In genomic region chr7:20197837-20198236, GRCh38 we compare ENCODE assay signal across 9 cellular contexts. TPM values are rescaled to one million over a fixed set of nuclear protein-coding genes. Genes with fewer than 3 reads are reported as not detected.
DNase-seq lines count a peak whose midpoint lies in the region; ATAC-seq and TF ChIP-seq lines count a peak whose summit lies in the region.
"Had no signal": no experiment of that assay in that cellular context is flagged by ENCODE, and none has a peak within 500 bp of the region (broad histone marks: within the 10 kb centered on the region; RNA-seq: fewer than 3 reads in every experiment).

No MANE protein-coding gene starts in this region.

- no peak overlapping the region for H3K4me2 ChIP-seq in PC-3 (ENCODE audit: low read length)

- no TSS peak for BruUV-seq in PC-3 (replicated peaks; lab: Mats Ljungman, UMichigan)

- H3K79me2 ChIP-seq in PC-3 (ENCODE audit: low read length) = peaks cover 7% of the 10 kb centered on the region; the same call in 1 of the 2 replicates

- no peaks in the 10 kb centered on the region for H3K9me3 Mint-ChIP-seq in activated CD8-positive, alpha-beta T cell treated with anti-CD3 and anti-CD28 coated beads for 36 hours
- no peaks in the 10 kb centered on the region for H3K9me3 Mint-ChIP-seq in activated CD8-positive, alpha-beta T cell treated with anti-CD3 and anti-CD28 coated beads, Interleukin-2, amount 10 ng/mL, durations not matched to agents 7 days and 5 days (ENCODE audit: insufficient read depth)

- H3K36me3 ChIP-seq in PC-3 (ENCODE audit: low read depth, low read length) = no peaks in the 10 kb centered on the region
- H3K36me3 ChIP-seq in testis (ENCODE audit: low read depth, missing control alignments) = no peaks in the 10 kb centered on the region

- H3F3A ChIP-seq in PC-3 (ENCODE audit: low read length, unreplicated experiment) = no peaks in the 10 kb centered on the region

- H3K4me1 Mint-ChIP-seq in activated CD8-positive, alpha-beta T cell treated with anti-CD3 and anti-CD28 coated beads for 36 hours (ENCODE audit: low read depth) = peaks cover 4% of the 10 kb centered on the region
- peaks cover 4% of the 10 kb centered on the region for H3K4me1 Mint-ChIP-seq in activated CD8-positive, alpha-beta T cell treated with anti-CD3 and anti-CD28 coated beads, Interleukin-2, amount 10 ng/mL, durations not matched to agents 7 days and 5 days (ENCODE audit: low read depth)

- no peak for TF ChIP-seq POLR2A in testis (IDR thresholded peaks at IDR 0.05)

- CTCF ChIA-PET in activated CD8-positive, alpha-beta T cell treated with anti-CD3 and anti-CD28 coated beads for 36 hours (lab: Charles Lee) = no interaction called here
- CTCF ChIA-PET in activated CD8-positive, alpha-beta T cell treated with anti-CD3 and anti-CD28 coated beads, Interleukin-2, amount 10 ng/mL, durations not matched to agents 7 days and 5 days (lab: Charles Lee) = no interaction called here
- CTCF ChIA-PET in PC-3 (lab: Charles Lee) = no interaction called here

- H3K27ac ChIP-seq in PC-3 (ENCODE audit: low read length) (no peak overlapping the region), testis (peak overlapping the region; percentile 18 to 28)

- TF ChIP-seq CTCF in activated CD8-positive, alpha-beta T cell treated with anti-CD3 and anti-CD28 coated beads for 36 hours (IDR thresholded peaks at IDR 0.05) = peak; percentile 35
- TF ChIP-seq CTCF in PC-3 (conservative IDR thresholded peaks at IDR 0.05; ENCODE audit: low read depth, low read length) (peak; percentile 56), fibroblast of the aortic adventitia (IDR thresholded peaks at IDR 0.05; ENCODE audit: insufficient read depth, low read length) (peak; percentile 47), testis (IDR thresholded peaks at IDR 0.05) (peak in 1 of 3 experiments; percentile 42)

- intact Hi-C loops in activated CD8-positive, alpha-beta T cell treated with anti-CD3 and anti-CD28 coated beads for 36 hours (cut with micrococcal nuclease) = no loop called here
- intact Hi-C loops in PC-3 (cut with micrococcal nuclease) (loop anchor here (5.0 kb wide), 1 partner anchor 204 kb away; no protein-coding TSS in a partner anchor), testis (cut with DNase I; ENCODE audit: low total_unique reads) (no loop called here)

- no peak overlapping the region for H3K4me3 Mint-ChIP-seq in activated CD8-positive, alpha-beta T cell treated with anti-CD3 and anti-CD28 coated beads for 36 hours
- no peak overlapping the region for H3K4me3 Mint-ChIP-seq in activated CD8-positive, alpha-beta T cell treated with anti-CD3 and anti-CD28 coated beads, Interleukin-2, amount 10 ng/mL, durations not matched to agents 7 days and 5 days
- H3K4me3 Mint-ChIP-seq: naive thymus-derived CD4-positive, alpha-beta T cell had no signal

- no peaks in the 10 kb centered on the region for H3K9me2 ChIP-seq in PC-3 (replicated peaks; ENCODE audit: low read length)

- H3K9me3 ChIP-seq in PC-3 (ENCODE audit: low read length) (no peaks in the 10 kb centered on the region), testis (no peaks in the 10 kb centered on the region)

- no peaks in the 10 kb centered on the region for H3K27me3 Mint-ChIP-seq in activated CD8-positive, alpha-beta T cell treated with anti-CD3 and anti-CD28 coated beads for 36 hours
- no peaks in the 10 kb centered on the region for H3K27me3 Mint-ChIP-seq in activated CD8-positive, alpha-beta T cell treated with anti-CD3 and anti-CD28 coated beads, Interleukin-2, amount 10 ng/mL, durations not matched to agents 7 days and 5 days (ENCODE audit: low read depth)
- H3K27me3 Mint-ChIP-seq: naive thymus-derived CD4-positive, alpha-beta T cell had no signal

- no peak overlapping the region for H3K27ac Mint-ChIP-seq in activated CD8-positive, alpha-beta T cell treated with anti-CD3 and anti-CD28 coated beads for 36 hours
- no peak overlapping the region for H3K27ac Mint-ChIP-seq in activated CD8-positive, alpha-beta T cell treated with anti-CD3 and anti-CD28 coated beads, Interleukin-2, amount 10 ng/mL, durations not matched to agents 7 days and 5 days

- H4K20me1 ChIP-seq in PC-3 (ENCODE audit: low read length) = no peaks in the 10 kb centered on the region

- no peak overlapping the region for H3K4me3 ChIP-seq in PC-3 (ENCODE audit: low read length)
- H3K4me3 ChIP-seq in fibroblast of the aortic adventitia (ENCODE audit: low read depth, low read length) = no peak overlapping the region
- no peak overlapping the region for H3K4me3 ChIP-seq in testis

- DNase-seq in activated CD8-positive, alpha-beta T cell treated with anti-CD3 and anti-CD28 coated beads for 36 hours = peak; percentile 8
- no peak for DNase-seq in activated CD8-positive, alpha-beta T cell treated with anti-CD3 and anti-CD28 coated beads, Interleukin-2, amount 10 ng/mL, durations not matched to agents 7 days and 5 days
- DNase-seq in PC-3 = peak; percentile 19
- peak; percentile 42 for DNase-seq in fibroblast of the aortic adventitia (ENCODE audit: low read depth)
- no peak for DNase-seq in testis
- DNase-seq in NCI-H2227 (lab: John Stamatoyannopoulos, UW; ENCODE audit: unreplicated experiment) = no peak
- DNase-seq in EL = no peak
- DNase-seq in SIG-M5 (lab: John Stamatoyannopoulos, UW) = no peak
- DNase-seq: naive thymus-derived CD4-positive, alpha-beta T cell had no signal

- H3K4me1 ChIP-seq in PC-3 (ENCODE audit: insufficient read depth, low read length) = peaks cover 42% of the 10 kb centered on the region
- H3K4me1 ChIP-seq in testis = peaks cover 7% of the 10 kb centered on the region

- H2AFZ ChIP-seq in PC-3 (ENCODE audit: low read length) = no peak overlapping the region

- POLR2A ChIA-PET in activated CD8-positive, alpha-beta T cell treated with anti-CD3 and anti-CD28 coated beads for 36 hours (lab: Charles Lee) = no interaction called here
- POLR2A ChIA-PET in activated CD8-positive, alpha-beta T cell treated with anti-CD3 and anti-CD28 coated beads, Interleukin-2, amount 10 ng/mL, durations not matched to agents 7 days and 5 days (lab: Charles Lee) = no interaction called here
- POLR2A ChIA-PET in PC-3 (lab: Charles Lee; ENCODE audit: unreplicated experiment) = no interaction called here

- H3K36me3 Mint-ChIP-seq in activated CD8-positive, alpha-beta T cell treated with anti-CD3 and anti-CD28 coated beads for 36 hours (ENCODE audit: low read depth) = no peaks in the 10 kb centered on the region
- no peaks in the 10 kb centered on the region for H3K36me3 Mint-ChIP-seq in activated CD8-positive, alpha-beta T cell treated with anti-CD3 and anti-CD28 coated beads, Interleukin-2, amount 10 ng/mL, durations not matched to agents 7 days and 5 days (ENCODE audit: low read depth)
- H3K36me3 Mint-ChIP-seq: naive thymus-derived CD4-positive, alpha-beta T cell had no signal

- no peak overlapping the region for H3K9ac ChIP-seq in PC-3 (ENCODE audit: low read length)

- no peak for ATAC-seq in activated CD8-positive, alpha-beta T cell treated with anti-CD3 and anti-CD28 coated beads for 36 hours
- no peak for ATAC-seq in activated CD8-positive, alpha-beta T cell treated with anti-CD3 and anti-CD28 coated beads, Interleukin-2, amount 10 ng/mL, durations not matched to agents 7 days and 5 days
- ATAC-seq in PC-3 = no peak
- ATAC-seq: naive thymus-derived CD4-positive, alpha-beta T cell had no signal

- H3K27me3 ChIP-seq in PC-3 (ENCODE audit: low read length) (no peaks in the 10 kb centered on the region), testis (no peaks in the 10 kb centered on the region)

RNA-seq across cellular contexts. Expression of gene MACC1, which starts 19.3 kb away (rescaled TPM):
- total RNA-seq in activated CD8-positive, alpha-beta T cell treated with anti-CD3 and anti-CD28 coated beads for 36 hours = under 1 TPM; 0.14 to 0.38 TPM
- total RNA-seq in activated CD8-positive, alpha-beta T cell treated with anti-CD3 and anti-CD28 coated beads, Interleukin-2, amount 10 ng/mL, durations not matched to agents 7 days and 5 days = under 1 TPM; 0.39 to 0.55 TPM
- 7.9 and 12.0 TPM in 2 replicates for total RNA-seq in PC-3 (2014; rRNA removed)
- 0.18 and 0.49 TPM in 2 replicates for total RNA-seq in fibroblast of the aortic adventitia (ENCODE audit: low replicate concordance)
- under 1 TPM; 0.74 to 0.79 TPM for total RNA-seq in testis
- 0.17 TPM for polyA plus RNA-seq in testis (ENCODE audit: insufficient read depth, low read depth, low replicate concordance)

Comparison
In these comparisons a context has a peak if more than half of its experiments do, and no peak if none do; other contexts are left out.
1. DNase-seq: peak in activated CD8-positive, alpha-beta T cell treated with anti-CD3 and anti-CD28 coated beads for 36 hours (single experiment), PC-3 (single experiment) and fibroblast of the aortic adventitia (single experiment); none in activated CD8-positive, alpha-beta T cell treated with anti-CD3 and anti-CD28 coated beads, Interleukin-2, amount 10 ng/mL, durations not matched to agents 7 days and 5 days (single experiment), testis (single experiment), NCI-H2227 (single experiment), EL (single experiment) and SIG-M5 (single experiment).